8 cellular contexts compared by ENCODE assay signal in genomic region chr3:98901032-98901464, GRCh38. TPM values are rescaled to one million over a fixed set of nuclear protein-coding genes. Genes with fewer than 3 reads are reported as not detected.
DNase-seq lines count a peak whose midpoint lies in the region; ATAC-seq, FAIRE-seq and TF ChIP-seq lines count a peak whose summit lies in the region.

No MANE protein-coding gene starts in this region.

- no peaks in the 10 kb centered on the region for H3K9me1 ChIP-seq in K562 (ENCODE audit: control insufficient read depth, insufficient read depth, low read length)

- in situ Hi-C loops in K562 (cut with MboI): no loop called here

- no peaks in the 10 kb centered on the region for H3K36me3 ChIP-seq in K562 (ENCODE audit: control insufficient read depth, insufficient read depth, low read length)

- DNase-seq in AG10803 (ENCODE audit: low read depth) (peak; percentile 48), OCI-M1 (lab: John Stamatoyannopoulos, UW) (peak; percentile 63), K562 (ENCODE audit: extremely low read depth in 1 of 4, low spot score in 3 of 4) (peak; percentile 38 to 60 (median 40)), iPS DF 19.7 (ENCODE audit: low read depth, low spot score) (peak; percentile 35), sciatic nerve (ENCODE audit: low spot score) (peak; percentile 74), RCC 7860 (ENCODE audit: low spot score) (no peak)

- H3K9me3 ChIP-seq in K562 (replicated peaks; ENCODE audit: control insufficient read depth, insufficient read depth, low read depth, low read length): no peaks in the 10 kb centered on the region

- BruUV-seq in K562 (replicated peaks; lab: Mats Ljungman, UMichigan): no TSS peak

- TF ChIP-seq RAD21 in K562 (CRISPR knock-in tag; conservative IDR thresholded peaks at IDR 0.05 in 1 of 2, IDR thresholded peaks at IDR 0.05 in 1 of 2): no peak

- TF ChIP-seq EP300 in K562 (IDR thresholded peaks at IDR 0.05; ENCODE audit: low read length): no peak

- no peaks in the 10 kb centered on the region for H4K20me1 ChIP-seq in K562 (replicated peaks; ENCODE audit: control insufficient read depth, insufficient read depth, low read length)

- TF ChIP-seq CTCF in AG10803 (conservative IDR thresholded peaks at IDR 0.05; ENCODE audit: low read length): no peak
- TF ChIP-seq CTCF in K562 (IDR thresholded peaks at IDR 0.05 in 2 of 3, conservative IDR thresholded peaks at IDR 0.05 in 1 of 3; ENCODE audit: insufficient read depth in 2 of 3, low read depth in 1 of 3, low read length in 3 of 3): no peak

- WGBS in K562 (ENCODE audit: insufficient coverage, low coverage, missing lambda C conversion rate): 2% methylated on average over 15 of the region's 42 CpGs

- H3K4me3 ChIP-seq in AG10803 (ENCODE audit: low read length) (peak overlapping the region; percentile 90), K562 (peak overlapping the region; percentile 79)

- intact Hi-C loops in K562 (cut with micrococcal nuclease) (loop anchor here (5.0 kb wide), 1 partner anchor 81 kb away; no protein-coding TSS in a partner anchor), sciatic nerve (cut with DNase I) (no loop called here)

- H3K4me2 ChIP-seq in K562 (ENCODE audit: insufficient read depth, low read length): peak overlapping the region; percentile 82

- no peak for TF ChIP-seq POLR2A in K562 (conservative IDR thresholded peaks at IDR 0.05)

- H3K4me1 ChIP-seq in K562 (replicated peaks in 1 of 2; ENCODE audit: control insufficient read depth in 2 of 2, insufficient read depth in 2 of 2, low read length in 2 of 2): peaks cover 3 to 9% of the 10 kb centered on the region in 2 experiments; a peak in 4 of 5 replicates

- peaks cover 40% of the 10 kb centered on the region for H3K79me2 ChIP-seq in K562 (ENCODE audit: control insufficient read depth, insufficient read depth, low read length)

- ATAC-seq in GM18907 (IDR thresholded peaks at IDR 0.05; ENCODE audit: unreplicated experiment): peak; percentile 37
- peak; percentile 18 for ATAC-seq in HG03097 (IDR thresholded peaks at IDR 0.05; ENCODE audit: low FRiP score, unreplicated experiment)
- peak; percentile 78 for ATAC-seq in K562
- ATAC-seq in sciatic nerve: peak; percentile 50

- peak overlapping the region; percentile 70 for H3K27ac ChIP-seq in K562 (ENCODE audit: extremely low read depth, low read depth, low read length)

- CTCF ChIA-PET in K562 (lab: Yijun Ruan, JAX; ENCODE audit: low intra/inter-chr PET ratio): no interaction called here

- no peak for FAIRE-seq in K562 (lab: Jason Lieb, UNC)
- no peak for FAIRE-seq in RCC 7860 (lab: Jason Lieb, UNC)

- peak overlapping the region; percentile 91 for H2AFZ ChIP-seq in K562 (ENCODE audit: low read depth, low read length)

- POLR2A ChIA-PET in K562 (lab: Yijun Ruan, JAX): interaction anchor here (1.9 kb wide), 1 partner anchor 21 kb away, joined by 5 read pairs; no protein-coding TSS in a partner anchor

- peak overlapping the region; percentile 79 to 95 for H3K9ac ChIP-seq in K562 (ENCODE audit: insufficient read depth in 1 of 2, low read depth in 2 of 2, low read length in 2 of 2)

- no peaks in the 10 kb centered on the region for H3K27me3 ChIP-seq in K562 (ENCODE audit: control insufficient read depth in 2 of 2, insufficient read depth in 2 of 2, low read length in 2 of 2)

TF ChIP-seq in K562, 482 proteins besides CTCF, POLR2A, EP300 and RAD21 (continues in another document):
- no peak for TF ChIP-seq HINFP (tag; conservative IDR thresholded peaks at IDR 0.05; ENCODE audit: low read depth)
- TF ChIP-seq MNT (conservative IDR thresholded peaks at IDR 0.05): no peak
- 0 out of 2 replicates have a peak, but pooled peaks have one; percentile 14 for TF ChIP-seq NCOA6 (IDR thresholded peaks at IDR 0.05)
- no peak for TF ChIP-seq RCOR1 (IDR thresholded peaks at IDR 0.05; ENCODE audit: borderline replicate concordance in 1 of 2, low read depth in 2 of 2, low read length in 2 of 2)
- TF ChIP-seq RBM17 (IDR thresholded peaks at IDR 0.05; ENCODE audit: borderline replicate concordance, low read depth, low read length): no peak
- 0 out of 2 replicates have a peak, but pooled peaks have one; percentile 22 for TF ChIP-seq HNRNPL (IDR thresholded peaks at IDR 0.05; ENCODE audit: low read depth, low read length)
- TF ChIP-seq VEZF1 (CRISPR knock-in tag; IDR thresholded peaks at IDR 0.05): 0 out of 2 replicates have a peak, but pooled peaks have one; percentile 11
- no peak for TF ChIP-seq ZBTB43 (CRISPR knock-in tag; IDR thresholded peaks at IDR 0.05)
- no peak for TF ChIP-seq SRF (CRISPR knock-in tag; IDR thresholded peaks at IDR 0.05)
- no peak for TF ChIP-seq ZNF766 (CRISPR knock-in tag; conservative IDR thresholded peaks at IDR 0.05)
- no peak for TF ChIP-seq SMARCA4 (IDR thresholded peaks at IDR 0.05)
- TF ChIP-seq ZBTB1 (CRISPR knock-in tag; IDR thresholded peaks at IDR 0.05; ENCODE audit: borderline replicate concordance, low read depth): 0 out of 2 replicates have a peak, but pooled peaks have one; percentile 23
- peak; percentile 67 for TF ChIP-seq EGR1 (conservative IDR thresholded peaks at IDR 0.05)
- no peak for TF ChIP-seq ZNF551 (CRISPR knock-in tag; IDR thresholded peaks at IDR 0.05)

RNA-seq across cellular contexts. Expression of gene DCBLD2, which starts 0.4 kb away (rescaled TPM):
- 20.6 and 37.4 TPM in 2 replicates for total RNA-seq in K562 (2011; cell fraction: chromatin; rRNA removed; ENCODE audit: low replicate concordance)
- total RNA-seq in K562 (2011; cell fraction: nucleolus; rRNA removed): 16.2 and 19.3 TPM in 2 replicates
- total RNA-seq in K562 (2011; cell fraction: nucleoplasm; rRNA removed): 28.5 and 39.2 TPM in 2 replicates
- total RNA-seq in K562 (2014; rRNA removed): 5.1 and 6.1 TPM in 2 replicates
- total RNA-seq in K562 (2014; rRNA removed; fragmentation: Illumina TruSeq; extraction: Trizol): 11.3 TPM in 2 replicates
- 9.8 and 14.6 TPM in 2 replicates for total RNA-seq in K562 (2015; rRNA removed; fragmentation: Illumina TruSeq; extraction: Trizol)
- total RNA-seq in K562 (2021): 9.6 and 10.0 TPM in 2 replicates
- polyA plus RNA-seq in K562 (2011; rRNA removed): 10.4 and 11.0 TPM in 2 replicates
- polyA plus RNA-seq in K562 (2011; cell fraction: cytosol; rRNA removed): 3.4 and 3.6 TPM in 2 replicates
- 18.3 and 20.6 TPM in 2 replicates for polyA plus RNA-seq in K562 (2011; cell fraction: nucleus; rRNA removed)
- 3.5 and 5.6 TPM in 2 replicates for polyA plus RNA-seq in K562 (2012)
- polyA plus RNA-seq in K562 (2014; fragmentation: Illumina TruSeq; extraction: Trizol): 5.8 and 7.4 TPM in 2 replicates
- 1 to 10 TPM; 2.7 to 4.1 TPM for polyA plus RNA-seq in K562 (2014; fragmentation: Nextera tagmentation; extraction: Ambion mirVana)
- polyA plus RNA-seq in K562 (2014; rRNA removed): 5.9 and 8.5 TPM in 2 replicates
- polyA minus RNA-seq in K562 (2011; rRNA and poly(A)+ RNA removed): 24.1 and 32.7 TPM in 2 replicates
- 7.6 and 7.8 TPM in 2 replicates for polyA minus RNA-seq in K562 (2011; cell fraction: cytosol; rRNA and poly(A)+ RNA removed)
- polyA minus RNA-seq in K562 (2011; cell fraction: nucleus; rRNA and poly(A)+ RNA removed): 18.8 and 27.7 TPM in 2 replicates
- total RNA-seq in sciatic nerve: 41.8 TPM

Comparison
In these comparisons a context has a peak if more than half of its experiments do, and no peak if none do; other contexts are left out.
1. ATAC-seq: peak in every context shown above with its lines; median percentile 78 in K562; 50 in sciatic nerve; 37 in GM18907; 18 in HG03097.